In the genomic region with DNA sequence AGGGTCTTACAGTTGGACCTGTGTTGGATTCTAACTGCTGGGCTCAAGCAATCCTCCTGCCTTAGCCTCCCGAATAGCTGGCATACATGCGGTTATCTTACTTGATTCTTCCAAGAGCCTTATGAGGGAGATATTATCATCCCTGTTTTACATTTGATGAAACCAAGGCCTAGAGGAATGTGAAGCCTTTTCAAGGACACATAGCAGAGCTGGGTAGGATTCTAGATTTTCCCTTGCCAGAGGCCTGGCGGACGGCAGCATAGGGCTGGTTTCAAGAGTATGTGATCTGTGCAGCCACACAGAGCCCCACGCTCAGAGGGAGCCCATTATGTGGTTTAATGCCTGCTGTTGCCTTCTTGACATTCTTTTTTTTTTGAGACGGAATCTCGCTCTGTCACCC, we compare ENCODE assay signal across 23 cellular contexts.
"Had no signal": no experiment of that assay in that cellular context is flagged by ENCODE, and none has a peak within 500 bp of the region (broad histone marks: within the 10 kb centered on the region; RNA-seq: fewer than 3 reads in every experiment).

No MANE protein-coding gene starts in this region.

- H3K4me1 Mint-ChIP-seq: activated CD4-positive, alpha-beta memory T cell treated with anti-CD3 and anti-CD28 coated beads, Interleukin-2, amount 10 ng/mL, durations not matched to agents 7 days and 5 days; activated T-helper 17 cell treated with anti-CD3 and anti-CD28 coated beads, Interleukin-2, amount 50 U/mL, for 72 hours had no signal

- H3K27me3 ChIP-seq: MG63 had no signal

- ATAC-seq: activated T-helper 17 cell treated with anti-CD3 and anti-CD28 coated beads, Interleukin-2, amount 50 U/mL, for 72 hours; PC-3 had no signal

- DNase-seq: activated CD4-positive, alpha-beta memory T cell treated with anti-CD3 and anti-CD28 coated beads, Interleukin-2, amount 10 ng/mL, durations not matched to agents 7 days and 5 days; activated CD4-positive, alpha-beta T cell treated with anti-CD3 and anti-CD28 coated beads, Interleukin-2, amount 50 U/mL, for 1 hour; activated CD4-positive, CD25-positive, alpha-beta regulatory T cell; activated gamma-delta T cell; activated naive CD4-positive, alpha-beta T cell treated with anti-CD3 and anti-CD28 coated beads for 36 hours; activated T-cell treated with anti-CD3 and anti-CD28 coated beads for 4 hours; activated T-cell treated with anti-CD3 and anti-CD28 coated beads, Interleukin-2, amount 50 U/mL, for 48 hours; anterior cingulate cortex; MG63; NCI-H146; NCI-H187 treated with DMSO at 0.1 percent for 48 hours; NCI-H2081 treated with DMSO at 0.1 percent for 48 hours; NCI-H446; NCI-H524; PC-3; SIG-M5; T-helper 2 cell; T1000 had no signal

- H3K4me3 ChIP-seq: MG63 had no signal

- H3K27me3 Mint-ChIP-seq: activated CD4-positive, alpha-beta memory T cell treated with anti-CD3 and anti-CD28 coated beads, Interleukin-2, amount 10 ng/mL, durations not matched to agents 7 days and 5 days; activated naive CD8-positive, alpha-beta T cell; activated T-helper 17 cell treated with anti-CD3 and anti-CD28 coated beads, Interleukin-2, amount 50 U/mL, for 72 hours had no signal

- FAIRE-seq: bronchial epithelial cell, RCC 7860, TTC549 had no signal

- H3K27ac Mint-ChIP-seq: activated CD4-positive, alpha-beta memory T cell treated with anti-CD3 and anti-CD28 coated beads, Interleukin-2, amount 10 ng/mL, durations not matched to agents 7 days and 5 days; activated naive CD4-positive, alpha-beta T cell treated with anti-CD3 and anti-CD28 coated beads for 36 hours; activated naive CD8-positive, alpha-beta T cell; activated T-helper 17 cell treated with anti-CD3 and anti-CD28 coated beads, Interleukin-2, amount 50 U/mL, for 72 hours had no signal

- H3K9me3 Mint-ChIP-seq: activated CD4-positive, alpha-beta memory T cell treated with anti-CD3 and anti-CD28 coated beads, Interleukin-2, amount 10 ng/mL, durations not matched to agents 7 days and 5 days; activated naive CD4-positive, alpha-beta T cell treated with anti-CD3 and anti-CD28 coated beads for 36 hours; activated T-helper 17 cell treated with anti-CD3 and anti-CD28 coated beads, Interleukin-2, amount 50 U/mL, for 72 hours had no signal

- H3K4me3 Mint-ChIP-seq: activated CD4-positive, alpha-beta memory T cell treated with anti-CD3 and anti-CD28 coated beads, Interleukin-2, amount 10 ng/mL, durations not matched to agents 7 days and 5 days; activated naive CD4-positive, alpha-beta T cell treated with anti-CD3 and anti-CD28 coated beads for 36 hours; activated naive CD8-positive, alpha-beta T cell; activated T-helper 17 cell treated with anti-CD3 and anti-CD28 coated beads, Interleukin-2, amount 50 U/mL, for 72 hours had no signal

- H3K9me3 ChIP-seq: MG63 had no signal
